In the genomic region with DNA sequence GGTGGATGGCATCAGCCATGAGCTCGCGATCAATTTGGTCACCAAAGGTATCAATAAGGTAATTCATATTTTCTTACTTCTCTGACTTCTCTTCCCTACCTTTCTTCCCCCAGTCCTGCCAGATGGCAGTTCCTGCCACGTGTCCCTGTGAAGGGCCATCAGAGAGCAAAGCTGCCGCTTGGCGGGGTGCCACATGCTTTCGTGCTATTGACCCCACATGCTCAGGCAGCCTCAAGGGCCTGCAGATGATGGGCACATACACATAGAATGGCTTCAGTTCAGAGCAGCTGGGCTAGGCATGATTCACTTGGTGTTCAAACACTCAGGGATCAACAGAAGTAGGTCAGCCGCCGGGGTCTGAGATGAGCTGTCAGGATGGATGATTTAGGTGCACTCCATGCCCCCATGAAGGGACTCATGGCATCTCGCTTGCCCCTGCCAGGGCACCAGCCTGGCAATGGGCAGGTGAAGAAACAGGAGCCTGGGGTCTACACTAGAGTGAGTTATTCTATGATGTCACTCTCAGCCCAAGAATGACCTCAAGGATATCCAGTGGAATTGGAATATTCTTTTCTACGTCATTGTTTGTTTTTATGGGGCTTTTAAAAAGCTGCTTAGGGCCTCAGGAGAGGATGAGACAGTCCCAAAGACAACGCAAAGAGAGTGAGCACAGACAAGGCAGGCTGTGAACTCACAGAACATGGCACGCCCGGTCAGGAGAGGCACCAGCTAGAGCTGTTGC, we compare ENCODE assay signal across 1 cellular context.
TF ChIP-seq lines count a peak whose summit lies in the region.

No MANE protein-coding gene starts in this region.

TF ChIP-seq in HepG2, 621 proteins besides CTCF, POLR2A, EP300 and RAD21 (continued from another document and continues in another):
- no peak for TF ChIP-seq KIAA2018 (CRISPR knock-in tag; IDR thresholded peaks at IDR 0.05; ENCODE audit: borderline replicate concordance)
- TF ChIP-seq KDM2A (CRISPR knock-in tag; IDR thresholded peaks at IDR 0.05; ENCODE audit: borderline replicate concordance, low read depth) = no peak; the same call in 1 of the 2 replicates
- TF ChIP-seq, protein P1, sequence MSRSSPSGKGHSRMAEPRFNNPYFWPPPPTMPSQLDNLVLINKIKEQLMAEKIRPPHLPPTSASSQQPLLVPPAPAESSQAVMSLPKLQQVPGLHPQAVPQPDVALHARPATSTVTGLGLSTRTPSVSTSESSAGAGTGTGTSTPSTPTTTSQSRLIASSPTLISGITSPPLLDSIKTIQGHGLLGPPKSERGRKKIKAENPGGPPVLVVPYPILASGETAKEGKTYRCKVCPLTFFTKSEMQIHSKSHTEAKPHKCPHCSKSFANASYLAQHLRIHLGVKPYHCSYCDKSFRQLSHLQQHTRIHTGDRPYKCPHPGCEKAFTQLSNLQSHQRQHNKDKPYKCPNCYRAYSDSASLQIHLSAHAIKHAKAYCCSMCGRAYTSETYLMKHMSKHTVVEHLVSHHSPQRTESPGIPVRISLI (CRISPR knock-in tag; IDR thresholded peaks at IDR 0.05; ENCODE audit: borderline replicate concordance) = no peak
- TF ChIP-seq, protein P2, sequence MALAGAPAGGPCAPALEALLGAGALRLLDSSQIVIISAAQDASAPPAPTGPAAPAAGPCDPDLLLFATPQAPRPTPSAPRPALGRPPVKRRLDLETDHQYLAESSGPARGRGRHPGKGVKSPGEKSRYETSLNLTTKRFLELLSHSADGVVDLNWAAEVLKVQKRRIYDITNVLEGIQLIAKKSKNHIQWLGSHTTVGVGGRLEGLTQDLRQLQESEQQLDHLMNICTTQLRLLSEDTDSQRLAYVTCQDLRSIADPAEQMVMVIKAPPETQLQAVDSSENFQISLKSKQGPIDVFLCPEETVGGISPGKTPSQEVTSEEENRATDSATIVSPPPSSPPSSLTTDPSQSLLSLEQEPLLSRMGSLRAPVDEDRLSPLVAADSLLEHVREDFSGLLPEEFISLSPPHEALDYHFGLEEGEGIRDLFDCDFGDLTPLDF (CRISPR knock-in tag; IDR thresholded peaks at IDR 0.05) = no peak
- TF ChIP-seq ZNF383 (CRISPR knock-in tag; IDR thresholded peaks at IDR 0.05; ENCODE audit: borderline replicate concordance) = no peak
- TF ChIP-seq ZNF367 (CRISPR knock-in tag; IDR thresholded peaks at IDR 0.05; ENCODE audit: borderline replicate concordance) = no peak
- no peak for TF ChIP-seq RFXANK (CRISPR knock-in tag; IDR thresholded peaks at IDR 0.05)
- no peak for TF ChIP-seq ZSCAN30 (CRISPR knock-in tag; IDR thresholded peaks at IDR 0.05)
- peak; percentile 76 for TF ChIP-seq BHLHE40 (IDR thresholded peaks at IDR 0.05; ENCODE audit: low read length)
- TF ChIP-seq MXD1 (CRISPR knock-in tag; IDR thresholded peaks at IDR 0.05) = 0 out of 2 replicates have a peak, but pooled peaks have one; percentile 21
- TF ChIP-seq ZMYM2 (CRISPR knock-in tag; IDR thresholded peaks at IDR 0.05) = no peak
- no peak for TF ChIP-seq ZNF710 (CRISPR knock-in tag; IDR thresholded peaks at IDR 0.05; ENCODE audit: borderline replicate concordance)
- TF ChIP-seq TFDP1 (CRISPR knock-in tag; IDR thresholded peaks at IDR 0.05; ENCODE audit: borderline replicate concordance) = no peak
- TF ChIP-seq RXRB (CRISPR knock-in tag; IDR thresholded peaks at IDR 0.05; ENCODE audit: borderline replicate concordance) = peak; percentile 43; the same call in 1 of the 2 replicates
- TF ChIP-seq SNAPC5 (CRISPR knock-in tag; IDR thresholded peaks at IDR 0.05; ENCODE audit: borderline replicate concordance) = no peak
- TF ChIP-seq ZNF567 (CRISPR knock-in tag; IDR thresholded peaks at IDR 0.05; ENCODE audit: borderline replicate concordance) = no peak
- TF ChIP-seq STAT5B (CRISPR knock-in tag; IDR thresholded peaks at IDR 0.05) = no peak
- TF ChIP-seq ZNF451 (CRISPR knock-in tag; IDR thresholded peaks at IDR 0.05) = no peak
- TF ChIP-seq, protein P3, sequence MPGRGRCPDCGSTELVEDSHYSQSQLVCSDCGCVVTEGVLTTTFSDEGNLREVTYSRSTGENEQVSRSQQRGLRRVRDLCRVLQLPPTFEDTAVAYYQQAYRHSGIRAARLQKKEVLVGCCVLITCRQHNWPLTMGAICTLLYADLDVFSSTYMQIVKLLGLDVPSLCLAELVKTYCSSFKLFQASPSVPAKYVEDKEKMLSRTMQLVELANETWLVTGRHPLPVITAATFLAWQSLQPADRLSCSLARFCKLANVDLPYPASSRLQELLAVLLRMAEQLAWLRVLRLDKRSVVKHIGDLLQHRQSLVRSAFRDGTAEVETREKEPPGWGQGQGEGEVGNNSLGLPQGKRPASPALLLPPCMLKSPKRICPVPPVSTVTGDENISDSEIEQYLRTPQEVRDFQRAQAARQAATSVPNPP (CRISPR knock-in tag; IDR thresholded peaks at IDR 0.05) = no peak
- TF ChIP-seq USF2 (IDR thresholded peaks at IDR 0.05; ENCODE audit: low read depth, low read length) = peak; percentile 39; the same call in 1 of the 2 replicates
- peak; percentile 50; the same call in 1 of the 2 replicates for TF ChIP-seq USF2 (CRISPR knock-in tag; IDR thresholded peaks at IDR 0.05; ENCODE audit: borderline replicate concordance)
- TF ChIP-seq PRPF4 (IDR thresholded peaks at IDR 0.05; ENCODE audit: low read depth, low read length, poor library complexity, severe bottlenecking) = no peak
- TF ChIP-seq ZNF512B (CRISPR knock-in tag; IDR thresholded peaks at IDR 0.05; ENCODE audit: borderline replicate concordance) = no peak
- peak; percentile 69 for TF ChIP-seq SAP130 (CRISPR knock-in tag; IDR thresholded peaks at IDR 0.05; ENCODE audit: low read depth)
